9 cellular contexts compared by ENCODE assay signal in genomic region chr15:67101981-67102929, GRCh38. TPM values are rescaled to one million over a fixed set of nuclear protein-coding genes. Genes with fewer than 3 reads are reported as not detected.
DNase-seq lines count a peak whose midpoint lies in the region; ATAC-seq and TF ChIP-seq lines count a peak whose summit lies in the region.
"Had no signal": no experiment of that assay in that cellular context is flagged by ENCODE, and none has a peak within 500 bp of the region (broad histone marks: within the 10 kb centered on the region; RNA-seq: fewer than 3 reads in every experiment).

No MANE protein-coding gene starts in this region.

- H3K4me3 Mint-ChIP-seq in activated CD8-positive, alpha-beta T cell treated with anti-CD3 and anti-CD28 coated beads, Interleukin-2, amount 10 ng/mL, durations not matched to agents 7 days and 5 days: no peak overlapping the region
- no peak overlapping the region for H3K4me3 Mint-ChIP-seq in progenitor cell of endocrine pancreas (ENCODE audit: low read depth)
- H3K4me3 Mint-ChIP-seq: memory B cell had no signal

- peak; percentile 56 for ATAC-seq in GM18858 (IDR thresholded peaks at IDR 0.05; ENCODE audit: unreplicated experiment)
- peak; percentile 56 for ATAC-seq in HG03175 (IDR thresholded peaks at IDR 0.05; ENCODE audit: unreplicated experiment)
- peak; percentile 66 for ATAC-seq in activated CD8-positive, alpha-beta T cell treated with anti-CD3 and anti-CD28 coated beads, Interleukin-2, amount 10 ng/mL, durations not matched to agents 7 days and 5 days

- POLR2A ChIA-PET in activated CD8-positive, alpha-beta T cell treated with anti-CD3 and anti-CD28 coated beads, Interleukin-2, amount 10 ng/mL, durations not matched to agents 7 days and 5 days (lab: Charles Lee): interaction anchor here (0.6 to 5.5 kb wide), 15 partner anchors 11 to 148 kb away, joined by 3 to 74 read pairs (median 6); partner anchors contain the start of gene SMAD3

- no peak for TF ChIP-seq CTCF in progenitor cell of endocrine pancreas (IDR thresholded peaks at IDR 0.05; ENCODE audit: unreplicated experiment)

- H3K4me1 Mint-ChIP-seq in activated CD8-positive, alpha-beta T cell treated with anti-CD3 and anti-CD28 coated beads, Interleukin-2, amount 10 ng/mL, durations not matched to agents 7 days and 5 days (ENCODE audit: low read depth): peaks cover 27% of the 10 kb centered on the region
- peaks cover 24% of the 10 kb centered on the region for H3K4me1 Mint-ChIP-seq in progenitor cell of endocrine pancreas (ENCODE audit: low read depth)

- H3K27ac Mint-ChIP-seq in activated CD8-positive, alpha-beta T cell treated with anti-CD3 and anti-CD28 coated beads, Interleukin-2, amount 10 ng/mL, durations not matched to agents 7 days and 5 days: no peak overlapping the region
- H3K27ac Mint-ChIP-seq in progenitor cell of endocrine pancreas: no peak overlapping the region
- H3K27ac Mint-ChIP-seq: memory B cell had no signal

- H3K9me3 Mint-ChIP-seq in activated CD8-positive, alpha-beta T cell treated with anti-CD3 and anti-CD28 coated beads, Interleukin-2, amount 10 ng/mL, durations not matched to agents 7 days and 5 days (ENCODE audit: insufficient read depth): no peaks in the 10 kb centered on the region
- no peaks in the 10 kb centered on the region for H3K9me3 Mint-ChIP-seq in progenitor cell of endocrine pancreas (ENCODE audit: low read depth)
- H3K9me3 Mint-ChIP-seq: memory B cell had no signal

- CTCF ChIA-PET in activated CD8-positive, alpha-beta T cell treated with anti-CD3 and anti-CD28 coated beads, Interleukin-2, amount 10 ng/mL, durations not matched to agents 7 days and 5 days (lab: Charles Lee): interaction anchor here (0.8 to 3.4 kb wide), 18 partner anchors 9 to 202 kb away, joined by 3 to 24 read pairs (median 6); partner anchors contain the start of gene SMAD3

- peak; percentile 63 for DNase-seq in activated CD8-positive, alpha-beta T cell treated with anti-CD3 and anti-CD28 coated beads, Interleukin-2, amount 10 ng/mL, durations not matched to agents 7 days and 5 days
- DNase-seq in lung microvascular endothelial cell (ENCODE audit: low read depth in 2 of 2) (peak; percentile 76 to 83), DMS153 (lab: John Stamatoyannopoulos, UW) (no peak), GDM1 (lab: John Stamatoyannopoulos, UW) (no peak), DMS 273 treated with DMSO at 0.1 percent for 48 hours (lab: John Stamatoyannopoulos, UW) (no peak), progenitor cell of endocrine pancreas (ENCODE audit: low spot score, unreplicated experiment) (no peak)

- H3K36me3 Mint-ChIP-seq in activated CD8-positive, alpha-beta T cell treated with anti-CD3 and anti-CD28 coated beads, Interleukin-2, amount 10 ng/mL, durations not matched to agents 7 days and 5 days (ENCODE audit: low read depth): peaks cover 39% of the 10 kb centered on the region
- no peaks in the 10 kb centered on the region for H3K36me3 Mint-ChIP-seq in progenitor cell of endocrine pancreas (ENCODE audit: insufficient read depth)

- H3K27me3 Mint-ChIP-seq in activated CD8-positive, alpha-beta T cell treated with anti-CD3 and anti-CD28 coated beads, Interleukin-2, amount 10 ng/mL, durations not matched to agents 7 days and 5 days (ENCODE audit: low read depth): no peaks in the 10 kb centered on the region
- H3K27me3 Mint-ChIP-seq in progenitor cell of endocrine pancreas: no peaks in the 10 kb centered on the region
- H3K27me3 Mint-ChIP-seq: memory B cell had no signal

RNA-seq across cellular contexts. Expression of gene SMAD3, which starts 36.9 kb away (rescaled TPM):
- 10 to 100 TPM; 26.8 to 27.1 TPM for total RNA-seq in activated CD8-positive, alpha-beta T cell treated with anti-CD3 and anti-CD28 coated beads, Interleukin-2, amount 10 ng/mL, durations not matched to agents 7 days and 5 days
- total RNA-seq in lung microvascular endothelial cell: 5.4 and 12.0 TPM in 2 replicates
- total RNA-seq in progenitor cell of endocrine pancreas: 49.9 and 51.3 TPM in 2 replicates

Comparison
In these comparisons a context has a peak if more than half of its experiments do, and no peak if none do; other contexts are left out.
1. DNase-seq: peak in activated CD8-positive, alpha-beta T cell treated with anti-CD3 and anti-CD28 coated beads, Interleukin-2, amount 10 ng/mL, durations not matched to agents 7 days and 5 days (single experiment) and lung microvascular endothelial cell (2 of 2); none in DMS153 (single experiment), GDM1 (single experiment), DMS 273 treated with DMSO at 0.1 percent for 48 hours (single experiment) and progenitor cell of endocrine pancreas (single experiment).
2. Peak in every context shown above with its lines, with median percentiles within 50 percentile points of each other: ATAC-seq.